ENCODE assay signal across 6 cellular contexts in genomic region chr16:29824589-29825144, GRCh38. TPM values are rescaled to one million over a fixed set of nuclear protein-coding genes. Genes with fewer than 3 reads are reported as not detected.
DNase-seq lines count a peak whose midpoint lies in the region; ATAC-seq and TF ChIP-seq lines count a peak whose summit lies in the region.

No MANE protein-coding gene starts in this region.

- peak in 1 of 2 donors; percentile 90 for TF ChIP-seq POLR2A in adrenal gland (IDR thresholded peaks at IDR 0.05)

- peak; percentile 83 for DNase-seq in EL
- DNase-seq in adrenal gland, result peak in 5 of 7 donors; percentile 47 to 66 (median 56)
- DNase-seq in NCI-H2081 treated with DMSO at 0.1 percent for 48 hours (lab: John Stamatoyannopoulos, UW), result no peak
- DNase-seq in NAMALWA (ENCODE audit: low spot score), result no peak

- 17 to 32% (median 28%) methylated on average over 7 of the region's 7 CpGs for WGBS in adrenal gland, 4 donors

- no peak for TF ChIP-seq CTCF in adrenal gland (IDR thresholded peaks at IDR 0.05)

- no peak for ATAC-seq in GM21528 (IDR thresholded peaks at IDR 0.05; ENCODE audit: low FRiP score, unreplicated experiment)

- H3K4me1 ChIP-seq in adrenal gland (replicated peaks in 1 of 2) (peaks cover 65 to 91% of the 10 kb centered on the region in 2 donors), muscle layer of duodenum (ENCODE audit: control insufficient read depth in 1 of 2, insufficient read depth in 2 of 2, low read length in 2 of 2) (peaks cover 27 to 43% of the 10 kb centered on the region in 2 donors)

- peak overlapping the region in 1 of 4 donors; percentile 33 for H3K4me3 ChIP-seq in adrenal gland
- no peak overlapping the region for H3K4me3 ChIP-seq in muscle layer of duodenum (ENCODE audit: low read depth in 1 of 2, low read length in 2 of 2)

- H3K36me3 ChIP-seq in adrenal gland (replicated peaks in 1 of 2), result peaks cover 0 to 1% of the 10 kb centered on the region in 2 donors
- H3K36me3 ChIP-seq in muscle layer of duodenum (ENCODE audit: control insufficient read depth in 1 of 2, insufficient read depth in 2 of 2, low read length in 2 of 2), result peaks cover 1 to 7% of the 10 kb centered on the region in 2 donors

- H3K9me3 ChIP-seq in adrenal gland (replicated peaks in 1 of 3), result no peaks in the 10 kb centered on the region
- no peaks in the 10 kb centered on the region for H3K9me3 ChIP-seq in muscle layer of duodenum (ENCODE audit: control insufficient read depth in 1 of 2, low read length in 2 of 2)

- intact Hi-C loops in adrenal gland (cut with DNase I), result no loop called here

- H3K27ac ChIP-seq in adrenal gland (peak overlapping the region; percentile 86 to 97 (median 93)), muscle layer of duodenum (ENCODE audit: low read length) (peak overlapping the region; percentile 71)

- no peaks in the 10 kb centered on the region for H3K27me3 ChIP-seq in adrenal gland
- no peaks in the 10 kb centered on the region for H3K27me3 ChIP-seq in muscle layer of duodenum (ENCODE audit: low read depth, low read length)

RNA-seq across cellular contexts. Expression of gene MVP, which starts 4.4 kb away (rescaled TPM):
- total RNA-seq in adrenal gland, result 100 to 1,000 TPM; 242 to 492 (median 362) TPM
- polyA plus RNA-seq in adrenal gland, result 100 to 1,000 TPM; 200 to 470 (median 321) TPM

RNA-seq across cellular contexts. Expression of gene PAGR1, which starts 8.7 kb away (rescaled TPM):
- 10 to 100 TPM; 17.1 to 47.1 (median 39.8) TPM for total RNA-seq in adrenal gland
- polyA plus RNA-seq in adrenal gland, result 10 to 100 TPM; 14.2 to 89.1 (median 60.9) TPM

RNA-seq across cellular contexts. Expression of gene PRRT2, which starts 12.7 kb away (rescaled TPM):
- total RNA-seq in adrenal gland, result 1 to 10 TPM in 7 of 8 donors, not detected in 1; 1.4 to 8.8 (median 1.9) TPM
- 10 to 100 TPM in 1 of 3 donors, 1 to 10 TPM in 1, under 1 TPM in 1; 0.97 to 32.0 (median 5.0) TPM for polyA plus RNA-seq in adrenal gland

RNA-seq across cellular contexts. Expression of gene MAZ, which starts 18.3 kb away (rescaled TPM):
- 100 to 1,000 TPM in 6 of 8 donors, 10 to 100 TPM in 2; 78.8 to 247 (median 145) TPM for total RNA-seq in adrenal gland
- polyA plus RNA-seq in adrenal gland, result 100 to 1,000 TPM; 108 to 304 (median 147) TPM

RNA-seq across cellular contexts. Expression of gene KIF22, which starts 34.1 kb away (rescaled TPM):
- 10 to 100 TPM in 7 of 8 donors, 1 to 10 TPM in 1; 8.8 to 30.7 (median 16.2) TPM for total RNA-seq in adrenal gland
- 100 to 1,000 TPM in 2 of 3 donors, 1 to 10 TPM in 1; 9.1 to 127 (median 112) TPM for polyA plus RNA-seq in adrenal gland

Comparison
In these comparisons a context has a peak if more than half of its experiments do, and no peak if none do; other contexts are left out.
1. DNase-seq: peak in EL (single experiment) and adrenal gland (5 of 7); none in NCI-H2081 treated with DMSO at 0.1 percent for 48 hours (single experiment) and NAMALWA (single experiment).